In the genomic region with DNA sequence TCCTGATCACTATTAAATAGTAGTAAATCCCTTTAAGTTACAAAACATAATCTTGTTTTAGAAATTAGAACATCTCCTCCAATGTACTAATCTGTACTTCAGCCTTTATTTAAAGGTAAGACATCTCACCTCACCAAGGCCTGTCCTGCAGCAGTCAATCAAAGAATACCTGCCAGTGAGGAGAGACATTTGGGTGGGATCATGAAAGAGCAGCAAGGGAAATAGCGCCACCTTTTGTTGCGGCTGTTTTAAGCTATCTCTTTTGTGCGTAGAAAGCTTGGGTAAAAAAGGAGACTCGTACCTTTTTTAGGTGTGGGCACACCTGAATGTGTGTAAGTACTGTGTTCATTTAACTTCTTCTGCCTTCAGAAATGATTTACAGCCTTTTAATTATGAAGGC, we compare ENCODE assay signal across 1 cellular context.
TF ChIP-seq lines count a peak whose summit lies in the region.

No MANE protein-coding gene starts in this region.

TF ChIP-seq in GM23338, 12 proteins besides CTCF, POLR2A, EP300 and RAD21 (continued from another document):
- no peak for TF ChIP-seq STAT1 (IDR thresholded peaks at IDR 0.05; ENCODE audit: unreplicated experiment)
- TF ChIP-seq, protein P1, sequence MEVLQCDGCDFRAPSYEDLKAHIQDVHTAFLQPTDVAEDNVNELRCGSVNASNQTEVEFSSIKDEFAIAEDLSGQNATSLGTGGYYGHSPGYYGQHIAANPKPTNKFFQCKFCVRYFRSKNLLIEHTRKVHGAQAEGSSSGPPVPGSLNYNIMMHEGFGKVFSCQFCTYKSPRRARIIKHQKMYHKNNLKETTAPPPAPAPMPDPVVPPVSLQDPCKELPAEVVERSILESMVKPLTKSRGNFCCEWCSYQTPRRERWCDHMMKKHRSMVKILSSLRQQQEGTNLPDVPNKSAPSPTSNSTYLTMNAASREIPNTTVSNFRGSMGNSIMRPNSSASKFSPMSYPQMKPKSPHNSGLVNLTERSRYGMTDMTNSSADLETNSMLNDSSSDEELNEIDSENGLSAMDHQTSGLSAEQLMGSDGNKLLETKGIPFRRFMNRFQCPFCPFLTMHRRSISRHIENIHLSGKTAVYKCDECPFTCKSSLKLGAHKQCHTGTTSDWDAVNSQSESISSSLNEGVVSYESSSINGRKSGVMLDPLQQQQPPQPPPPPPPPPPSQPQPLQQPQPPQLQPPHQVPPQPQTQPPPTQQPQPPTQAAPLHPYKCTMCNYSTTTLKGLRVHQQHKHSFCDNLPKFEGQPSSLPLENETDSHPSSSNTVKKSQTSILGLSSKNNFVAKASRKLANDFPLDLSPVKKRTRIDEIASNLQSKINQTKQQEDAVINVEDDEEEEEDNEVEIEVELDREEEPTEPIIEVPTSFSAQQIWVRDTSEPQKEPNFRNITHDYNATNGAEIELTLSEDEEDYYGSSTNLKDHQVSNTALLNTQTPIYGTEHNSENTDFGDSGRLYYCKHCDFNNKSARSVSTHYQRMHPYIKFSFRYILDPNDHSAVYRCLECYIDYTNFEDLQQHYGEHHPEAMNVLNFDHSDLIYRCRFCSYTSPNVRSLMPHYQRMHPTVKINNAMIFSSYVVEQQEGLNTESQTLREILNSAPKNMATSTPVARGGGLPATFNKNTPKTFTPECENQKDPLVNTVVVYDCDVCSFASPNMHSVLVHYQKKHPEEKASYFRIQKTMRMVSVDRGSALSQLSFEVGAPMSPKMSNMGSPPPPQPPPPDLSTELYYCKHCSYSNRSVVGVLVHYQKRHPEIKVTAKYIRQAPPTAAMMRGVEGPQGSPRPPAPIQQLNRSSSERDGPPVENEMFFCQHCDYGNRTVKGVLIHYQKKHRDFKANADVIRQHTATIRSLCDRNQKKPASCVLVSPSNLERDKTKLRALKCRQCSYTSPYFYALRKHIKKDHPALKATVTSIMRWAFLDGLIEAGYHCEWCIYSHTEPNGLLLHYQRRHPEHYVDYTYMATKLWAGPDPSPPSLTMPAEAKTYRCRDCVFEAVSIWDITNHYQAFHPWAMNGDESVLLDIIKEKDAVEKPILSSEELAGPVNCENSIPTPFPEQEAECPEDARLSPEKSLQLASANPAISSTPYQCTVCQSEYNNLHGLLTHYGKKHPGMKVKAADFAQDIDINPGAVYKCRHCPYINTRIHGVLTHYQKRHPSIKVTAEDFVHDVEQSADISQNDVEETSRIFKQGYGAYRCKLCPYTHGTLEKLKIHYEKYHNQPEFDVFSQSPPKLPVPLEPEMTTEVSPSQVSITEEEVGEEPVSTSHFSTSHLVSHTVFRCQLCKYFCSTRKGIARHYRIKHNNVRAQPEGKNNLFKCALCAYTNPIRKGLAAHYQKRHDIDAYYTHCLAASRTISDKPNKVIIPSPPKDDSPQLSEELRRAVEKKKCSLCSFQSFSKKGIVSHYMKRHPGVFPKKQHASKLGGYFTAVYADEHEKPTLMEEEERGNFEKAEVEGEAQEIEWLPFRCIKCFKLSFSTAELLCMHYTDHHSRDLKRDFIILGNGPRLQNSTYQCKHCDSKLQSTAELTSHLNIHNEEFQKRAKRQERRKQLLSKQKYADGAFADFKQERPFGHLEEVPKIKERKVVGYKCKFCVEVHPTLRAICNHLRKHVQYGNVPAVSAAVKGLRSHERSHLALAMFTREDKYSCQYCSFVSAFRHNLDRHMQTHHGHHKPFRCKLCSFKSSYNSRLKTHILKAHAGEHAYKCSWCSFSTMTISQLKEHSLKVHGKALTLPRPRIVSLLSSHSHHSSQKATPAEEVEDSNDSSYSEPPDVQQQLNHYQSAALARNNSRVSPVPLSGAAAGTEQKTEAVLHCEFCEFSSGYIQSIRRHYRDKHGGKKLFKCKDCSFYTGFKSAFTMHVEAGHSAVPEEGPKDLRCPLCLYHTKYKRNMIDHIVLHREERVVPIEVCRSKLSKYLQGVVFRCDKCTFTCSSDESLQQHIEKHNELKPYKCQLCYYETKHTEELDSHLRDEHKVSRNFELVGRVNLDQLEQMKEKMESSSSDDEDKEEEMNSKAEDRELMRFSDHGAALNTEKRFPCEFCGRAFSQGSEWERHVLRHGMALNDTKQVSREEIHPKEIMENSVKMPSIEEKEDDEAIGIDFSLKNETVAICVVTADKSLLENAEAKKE (CRISPR knock-in tag; IDR thresholded peaks at IDR 0.05): no peak
- TF ChIP-seq CREB1 (CRISPR knock-in tag; IDR thresholded peaks at IDR 0.05; ENCODE audit: low read depth): no peak
- no peak for TF ChIP-seq EZH2phosphoT487 (IDR thresholded peaks at IDR 0.05; ENCODE audit: unreplicated experiment)
- TF ChIP-seq NANOG (IDR thresholded peaks at IDR 0.05; ENCODE audit: borderline replicate concordance): no peak
TF ChIP-seq in GM23338: peak in this region for 0.
